21 cellular contexts compared by ENCODE assay signal in genomic region chr2:75334076-75334475, GRCh38.
"Had no signal": no experiment of that assay in that cellular context is flagged by ENCODE, and none has a peak within 500 bp of the region (broad histone marks: within the 10 kb centered on the region; RNA-seq: fewer than 3 reads in every experiment).

No MANE protein-coding gene starts in this region.

- H3K27ac Mint-ChIP-seq: dendritic cell treated with granulocyte-macrophage colony-stimulating factor and Interleukin-4, amounts not matched to agents 40 ng/mL and 50 ng/mL, for 4 days; memory B cell had no signal

- H3K9me3 ChIP-seq: colonic mucosa, esophagus muscularis mucosa, gastroesophageal sphincter, heart right ventricle, lower lobe of right lung had no signal

- DNase-seq: colonic mucosa; cortex of kidney; effector memory CD4-positive, alpha-beta T cell; foreskin keratinocyte; head of caudate nucleus; heart right ventricle; hippocampal formation; left cardiac atrium; left lung; left ventricle myocardium superior; lower lobe of right lung; mesendoderm; midbrain had no signal

- H3K27ac ChIP-seq: colonic mucosa, esophagus muscularis mucosa, foreskin keratinocyte, gastroesophageal sphincter, heart right ventricle, left lung, lower lobe of right lung had no signal

- H3K4me1 ChIP-seq: colonic mucosa, esophagus muscularis mucosa, foreskin keratinocyte, gastroesophageal sphincter, left lung, lower lobe of right lung had no signal

- H3K36me3 ChIP-seq: colonic mucosa, esophagus muscularis mucosa, gastroesophageal sphincter, heart right ventricle, left lung, lower lobe of right lung had no signal

- H3K4me3 ChIP-seq: colonic mucosa, esophagus muscularis mucosa, gastroesophageal sphincter, heart right ventricle, left lung, lower lobe of right lung had no signal

- H3K27me3 Mint-ChIP-seq: memory B cell had no signal

- FAIRE-seq: endothelial cell of umbilical vein, frontal cortex, islet of Langerhans, keratinocyte had no signal

- H3K4me3 Mint-ChIP-seq: dendritic cell treated with granulocyte-macrophage colony-stimulating factor and Interleukin-4, amounts not matched to agents 40 ng/mL and 50 ng/mL, for 4 days; memory B cell had no signal

- H3K9me3 Mint-ChIP-seq: dendritic cell treated with granulocyte-macrophage colony-stimulating factor and Interleukin-4, amounts not matched to agents 40 ng/mL and 50 ng/mL, for 4 days had no signal

- ATAC-seq: foreskin keratinocyte, gastroesophageal sphincter, heart right ventricle, left cardiac atrium, left lung, left ventricle myocardium superior, lower lobe of right lung had no signal

- H3K27me3 ChIP-seq: colonic mucosa, esophagus muscularis mucosa, gastroesophageal sphincter, heart right ventricle, left lung had no signal
